ENCODE assay signal across 1 cellular context in genomic region chr6:77362055-77362454, GRCh38.
TF ChIP-seq lines count a peak whose summit lies in the region.

No MANE protein-coding gene starts in this region.

TF ChIP-seq in GM23338, 12 proteins besides CTCF, POLR2A, EP300 and RAD21 (continued from another document):
- TF ChIP-seq, protein P1, sequence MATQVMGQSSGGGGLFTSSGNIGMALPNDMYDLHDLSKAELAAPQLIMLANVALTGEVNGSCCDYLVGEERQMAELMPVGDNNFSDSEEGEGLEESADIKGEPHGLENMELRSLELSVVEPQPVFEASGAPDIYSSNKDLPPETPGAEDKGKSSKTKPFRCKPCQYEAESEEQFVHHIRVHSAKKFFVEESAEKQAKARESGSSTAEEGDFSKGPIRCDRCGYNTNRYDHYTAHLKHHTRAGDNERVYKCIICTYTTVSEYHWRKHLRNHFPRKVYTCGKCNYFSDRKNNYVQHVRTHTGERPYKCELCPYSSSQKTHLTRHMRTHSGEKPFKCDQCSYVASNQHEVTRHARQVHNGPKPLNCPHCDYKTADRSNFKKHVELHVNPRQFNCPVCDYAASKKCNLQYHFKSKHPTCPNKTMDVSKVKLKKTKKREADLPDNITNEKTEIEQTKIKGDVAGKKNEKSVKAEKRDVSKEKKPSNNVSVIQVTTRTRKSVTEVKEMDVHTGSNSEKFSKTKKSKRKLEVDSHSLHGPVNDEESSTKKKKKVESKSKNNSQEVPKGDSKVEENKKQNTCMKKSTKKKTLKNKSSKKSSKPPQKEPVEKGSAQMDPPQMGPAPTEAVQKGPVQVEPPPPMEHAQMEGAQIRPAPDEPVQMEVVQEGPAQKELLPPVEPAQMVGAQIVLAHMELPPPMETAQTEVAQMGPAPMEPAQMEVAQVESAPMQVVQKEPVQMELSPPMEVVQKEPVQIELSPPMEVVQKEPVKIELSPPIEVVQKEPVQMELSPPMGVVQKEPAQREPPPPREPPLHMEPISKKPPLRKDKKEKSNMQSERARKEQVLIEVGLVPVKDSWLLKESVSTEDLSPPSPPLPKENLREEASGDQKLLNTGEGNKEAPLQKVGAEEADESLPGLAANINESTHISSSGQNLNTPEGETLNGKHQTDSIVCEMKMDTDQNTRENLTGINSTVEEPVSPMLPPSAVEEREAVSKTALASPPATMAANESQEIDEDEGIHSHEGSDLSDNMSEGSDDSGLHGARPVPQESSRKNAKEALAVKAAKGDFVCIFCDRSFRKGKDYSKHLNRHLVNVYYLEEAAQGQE (IDR thresholded peaks at IDR 0.05; ENCODE audit: unreplicated experiment): no peak
- TF ChIP-seq EZH2phosphoT487 (IDR thresholded peaks at IDR 0.05; ENCODE audit: unreplicated experiment): no peak
- TF ChIP-seq STAT1 (IDR thresholded peaks at IDR 0.05; ENCODE audit: unreplicated experiment): no peak
- TF ChIP-seq POLR2AphosphoS5 (IDR thresholded peaks at IDR 0.05; ENCODE audit: low read depth): no peak
